Comparison of ENCODE assay signal across 29 cellular contexts in genomic region chr3:132205609-132206008, GRCh38.
"Had no signal": no experiment of that assay in that cellular context is flagged by ENCODE, and none has a peak within 500 bp of the region (broad histone marks: within the 10 kb centered on the region; RNA-seq: fewer than 3 reads in every experiment).

No MANE protein-coding gene starts in this region.

- H3K4me3 ChIP-seq: ascending aorta, heart left ventricle, left lung, psoas muscle, right atrium auricular region, tibial nerve had no signal

- H3K36me3 ChIP-seq: ascending aorta, heart left ventricle, left lung, right atrium auricular region, tibial nerve had no signal

- H3K4me3 Mint-ChIP-seq: activated CD4-positive, alpha-beta memory T cell treated with anti-CD3 and anti-CD28 coated beads for 36 hours; activated CD4-positive, alpha-beta T cell treated with anti-CD3 and anti-CD28 coated beads, Interleukin-2, amount 10 ng/mL, durations not matched to agents 24 days and 14 days; activated naive CD4-positive, alpha-beta T cell treated with anti-CD3 and anti-CD28 coated beads, Interleukin-2, amount 10 ng/mL, durations not matched to agents 7 days and 5 days; activated naive CD8-positive, alpha-beta T cell treated with anti-CD3 and anti-CD28 coated beads, Interleukin-2, amount 10 ng/mL, durations not matched to agents 7 days and 5 days; activated T-helper 1 cell treated with anti-CD3 and anti-CD28 coated beads, Interleukin-12 subunit alpha, Interleukin-12 subunit beta, Interleukin-2, Interleukin-4 antibody, amounts not matched to agents 30 ng/mL and 10 ng/mL and 1 ng/mL, durations not matched to agents 14 hours and 24 hours and 36 hours; immature natural killer cell; naive thymus-derived CD8-positive, alpha-beta T cell; neural crest cell; T-helper 17 cell had no signal

- H3K27me3 Mint-ChIP-seq: activated naive CD4-positive, alpha-beta T cell treated with anti-CD3 and anti-CD28 coated beads, Interleukin-2, amount 10 ng/mL, durations not matched to agents 7 days and 5 days had no signal

- H2AFZ ChIP-seq: parathyroid adenoma had no signal

- H3K4me1 Mint-ChIP-seq: activated CD4-positive, alpha-beta T cell treated with anti-CD3 and anti-CD28 coated beads, Interleukin-2, amount 10 ng/mL, durations not matched to agents 24 days and 14 days; activated naive CD4-positive, alpha-beta T cell treated with anti-CD3 and anti-CD28 coated beads, Interleukin-2, amount 10 ng/mL, durations not matched to agents 7 days and 5 days; activated naive CD8-positive, alpha-beta T cell treated with anti-CD3 and anti-CD28 coated beads, Interleukin-2, amount 10 ng/mL, durations not matched to agents 7 days and 5 days; immature natural killer cell; naive thymus-derived CD8-positive, alpha-beta T cell; neural crest cell had no signal

- H3K4me1 ChIP-seq: ascending aorta, foreskin keratinocyte, heart left ventricle, left lung, parathyroid adenoma, psoas muscle, right atrium auricular region, tibial nerve had no signal

- H3K9me3 Mint-ChIP-seq: activated CD4-positive, alpha-beta memory T cell treated with anti-CD3 and anti-CD28 coated beads for 36 hours; activated CD4-positive, alpha-beta T cell treated with anti-CD3 and anti-CD28 coated beads, Interleukin-2, amount 10 ng/mL, durations not matched to agents 24 days and 14 days; activated naive CD4-positive, alpha-beta T cell treated with anti-CD3 and anti-CD28 coated beads, Interleukin-2, amount 10 ng/mL, durations not matched to agents 7 days and 5 days; activated naive CD8-positive, alpha-beta T cell treated with anti-CD3 and anti-CD28 coated beads, Interleukin-2, amount 10 ng/mL, durations not matched to agents 7 days and 5 days; activated T-helper 1 cell treated with anti-CD3 and anti-CD28 coated beads, Interleukin-12 subunit alpha, Interleukin-12 subunit beta, Interleukin-2, Interleukin-4 antibody, amounts not matched to agents 30 ng/mL and 10 ng/mL and 1 ng/mL, durations not matched to agents 14 hours and 24 hours and 36 hours; immature natural killer cell; naive thymus-derived CD8-positive, alpha-beta T cell; neural crest cell had no signal

- H3K36me3 Mint-ChIP-seq: activated CD4-positive, alpha-beta memory T cell treated with anti-CD3 and anti-CD28 coated beads for 36 hours; activated naive CD4-positive, alpha-beta T cell treated with anti-CD3 and anti-CD28 coated beads, Interleukin-2, amount 10 ng/mL, durations not matched to agents 7 days and 5 days; activated naive CD8-positive, alpha-beta T cell treated with anti-CD3 and anti-CD28 coated beads, Interleukin-2, amount 10 ng/mL, durations not matched to agents 7 days and 5 days; immature natural killer cell; naive thymus-derived CD8-positive, alpha-beta T cell had no signal

- ATAC-seq: foreskin keratinocyte; heart left ventricle; left lung; naive thymus-derived CD8-positive, alpha-beta T cell; psoas muscle; T-helper 17 cell had no signal

- H3K79me2 ChIP-seq: parathyroid adenoma had no signal

- H3K9me3 ChIP-seq: ascending aorta, heart left ventricle, left lung, psoas muscle, right atrium auricular region, tibial nerve had no signal

- H3K27me3 ChIP-seq: ascending aorta, heart left ventricle, left lung, right atrium auricular region, tibial nerve had no signal

- H3K27ac ChIP-seq: ascending aorta, foreskin keratinocyte, heart left ventricle, left lung, parathyroid adenoma, psoas muscle, right atrium auricular region, tibial nerve had no signal

- DNase-seq: activated CD4-positive, alpha-beta memory T cell treated with anti-CD3 and anti-CD28 coated beads for 36 hours; activated CD4-positive, alpha-beta T cell treated with anti-CD3 and anti-CD28 coated beads, Interleukin-2, amount 10 ng/mL, durations not matched to agents 24 days and 14 days; activated CD4-positive, CD25-positive, alpha-beta regulatory T cell treated with anti-CD3 and anti-CD28 coated beads, Interleukin-2, amount 50 U/mL, for 72 hours; activated CD8-positive, alpha-beta memory T cell treated with anti-CD3 and anti-CD28 coated beads, Interleukin-2, amount 50 U/mL, for 4 hours; activated effector memory CD4-positive, alpha-beta T cell treated with anti-CD3 and anti-CD28 coated beads, Interleukin-2, amount 50 U/mL, for 16 hours; activated naive CD4-positive, alpha-beta T cell treated with anti-CD3 and anti-CD28 coated beads, Interleukin-2, amount 10 ng/mL, durations not matched to agents 7 days and 5 days; activated naive CD8-positive, alpha-beta T cell treated with anti-CD3 and anti-CD28 coated beads, Interleukin-2, amount 10 ng/mL, durations not matched to agents 7 days and 5 days; activated T-cell treated with anti-CD3 and anti-CD28 coated beads, Interleukin-2, amount 50 U/mL, for 1 hour; caudate nucleus; cortex of kidney; foreskin keratinocyte; heart left ventricle; hypothalamus; immature natural killer cell; kidney; left lung; naive thymus-derived CD8-positive, alpha-beta T cell; occipital lobe; psoas muscle; stimulated activated CD4-positive, alpha-beta T cell treated with anti-CD3 and anti-CD28 coated beads, Interleukin-2, amount 100 ng/mL, for 48 hours; stimulated activated naive CD4-positive, alpha-beta T cell treated with Interleukin-2 at 50 U/mL for 16 hours; T-helper 17 cell; T1000 had no signal

- H3K27ac Mint-ChIP-seq: activated CD4-positive, alpha-beta memory T cell treated with anti-CD3 and anti-CD28 coated beads for 36 hours; activated CD4-positive, alpha-beta T cell treated with anti-CD3 and anti-CD28 coated beads, Interleukin-2, amount 10 ng/mL, durations not matched to agents 24 days and 14 days; activated naive CD4-positive, alpha-beta T cell treated with anti-CD3 and anti-CD28 coated beads, Interleukin-2, amount 10 ng/mL, durations not matched to agents 7 days and 5 days; activated naive CD8-positive, alpha-beta T cell treated with anti-CD3 and anti-CD28 coated beads, Interleukin-2, amount 10 ng/mL, durations not matched to agents 7 days and 5 days; activated T-helper 1 cell treated with anti-CD3 and anti-CD28 coated beads, Interleukin-12 subunit alpha, Interleukin-12 subunit beta, Interleukin-2, Interleukin-4 antibody, amounts not matched to agents 30 ng/mL and 10 ng/mL and 1 ng/mL, durations not matched to agents 14 hours and 24 hours and 36 hours; immature natural killer cell; naive thymus-derived CD8-positive, alpha-beta T cell; T-helper 17 cell had no signal

- H3K9ac ChIP-seq: parathyroid adenoma had no signal
